Comparison of ENCODE assay signal across 9 cellular contexts in genomic region chr12:15220961-15221885, GRCh38. TPM values are rescaled to one million over a fixed set of nuclear protein-coding genes. Genes with fewer than 3 reads are reported as not detected.
A peak's percentile ranks its signal among the peaks of the same experiment; 100 is the strongest.
DNase-seq lines count a peak whose midpoint lies in the region; ATAC-seq and TF ChIP-seq lines count a peak whose summit lies in the region.
"Had no signal": no experiment of that assay in that cellular context is flagged by ENCODE, and none has a peak within 500 bp of the region (broad histone marks: within the 10 kb centered on the region; RNA-seq: fewer than 3 reads in every experiment).

Gene RERG, minus strand, starts transcription at chr12:15221417. Its CDS starts 3,928 bp downstream, at chr12:15217489.

- H3K27me3 Mint-ChIP-seq in activated naive CD4-positive, alpha-beta T cell treated with anti-CD3 and anti-CD28 coated beads, Interleukin-2, amount 10 ng/mL, durations not matched to agents 7 days and 5 days: peaks cover 19% of the 10 kb centered on the region

- H3K4me2 ChIP-seq in osteoblast (ENCODE audit: insufficient read depth, low read length): peak within 1 kb of the TSS; percentile 85

- ATAC-seq in GM19463 (IDR thresholded peaks at IDR 0.05; ENCODE audit: unreplicated experiment): peak; percentile 97
- ATAC-seq in HG03575 (IDR thresholded peaks at IDR 0.05; ENCODE audit: extremely low read depth, insufficient number of reproducible peaks, low FRiP score, unreplicated experiment): peak; percentile 68

- H4K20me1 ChIP-seq in osteoblast (ENCODE audit: insufficient read depth, low read length): no peaks in the 10 kb centered on the region

- no peaks in the 10 kb centered on the region for H3K36me3 ChIP-seq in osteoblast (ENCODE audit: insufficient read depth, low read length)

- CTCF ChIA-PET in activated naive CD4-positive, alpha-beta T cell treated with anti-CD3 and anti-CD28 coated beads, Interleukin-2, amount 10 ng/mL, durations not matched to agents 7 days and 5 days (lab: Charles Lee): interaction anchor here (0.6 to 3.4 kb wide), 42 partner anchors 10 to 537 kb away, joined by 3 to 18 read pairs (median 4); no protein-coding TSS in a partner anchor

- no peak within 1 kb of the TSS for H3K27ac ChIP-seq in osteoblast (ENCODE audit: low read depth, low read length)
- H3K27ac ChIP-seq: epithelial cell of prostate had no signal

- peak; percentile 89 for TF ChIP-seq CTCF in osteoblast (IDR thresholded peaks at IDR 0.05; ENCODE audit: extremely low read depth, low read depth, low read length)

- peak within 1 kb of the TSS; percentile 65 for H3K4me3 ChIP-seq in osteoblast (ENCODE audit: insufficient read depth, low read length)

- no peaks in the 10 kb centered on the region for H3K9me3 ChIP-seq in osteoblast (ENCODE audit: low read depth, low read length)

- no peaks in the 10 kb centered on the region for H3K36me3 Mint-ChIP-seq in activated naive CD4-positive, alpha-beta T cell treated with anti-CD3 and anti-CD28 coated beads, Interleukin-2, amount 10 ng/mL, durations not matched to agents 7 days and 5 days

- H3K27ac Mint-ChIP-seq in activated naive CD4-positive, alpha-beta T cell treated with anti-CD3 and anti-CD28 coated beads, Interleukin-2, amount 10 ng/mL, durations not matched to agents 7 days and 5 days: no peak within 1 kb of the TSS

- peaks cover 3% of the 10 kb centered on the region for H3K4me1 Mint-ChIP-seq in activated naive CD4-positive, alpha-beta T cell treated with anti-CD3 and anti-CD28 coated beads, Interleukin-2, amount 10 ng/mL, durations not matched to agents 7 days and 5 days

- H3K9me3 Mint-ChIP-seq in activated naive CD4-positive, alpha-beta T cell treated with anti-CD3 and anti-CD28 coated beads, Interleukin-2, amount 10 ng/mL, durations not matched to agents 7 days and 5 days: no peaks in the 10 kb centered on the region

- DNase-seq in COLO829 (ENCODE audit: low spot score): peak; percentile 49
- peak; percentile 82 for DNase-seq in RPMI8226
- DNase-seq in activated naive CD4-positive, alpha-beta T cell treated with anti-CD3 and anti-CD28 coated beads, Interleukin-2, amount 10 ng/mL, durations not matched to agents 7 days and 5 days: peak; percentile 78
- peak; percentile 68 for DNase-seq in glomerular visceral epithelial cell (ENCODE audit: extremely low spot score)
- peak; percentile 89 for DNase-seq in osteoblast (ENCODE audit: insufficient read length, low spot score, missing footprints)
- DNase-seq in superior temporal gyrus (ENCODE audit: extremely low spot score): peak; percentile 85

- H3K4me3 Mint-ChIP-seq in activated naive CD4-positive, alpha-beta T cell treated with anti-CD3 and anti-CD28 coated beads, Interleukin-2, amount 10 ng/mL, durations not matched to agents 7 days and 5 days: peak within 1 kb of the TSS; percentile 39

- H2AFZ ChIP-seq in osteoblast (ENCODE audit: low read length): peak within 1 kb of the TSS; percentile 88

- no peaks in the 10 kb centered on the region for H3K79me2 ChIP-seq in osteoblast (ENCODE audit: insufficient read depth, low read length)

- no peaks in the 10 kb centered on the region for H3K4me1 ChIP-seq in osteoblast (ENCODE audit: insufficient read depth, low read length)

- H3K27me3 ChIP-seq in osteoblast (ENCODE audit: insufficient read depth, low read length): peaks cover 29% of the 10 kb centered on the region

RNA-seq across cellular contexts. Expression of gene RERG, which starts in this region (rescaled TPM):
- total RNA-seq in osteoblast: 0.29 TPM in 1 of 2 replicates, not detected in the other

Comparison
In these comparisons a context has a peak if more than half of its experiments do, and no peak if none do; other contexts are left out.
1. Peak in DNase-seq, H3K4me3 ChIP-seq and H3K4me2 ChIP-seq in osteoblast; RNA of the gene not detected or under 1 TPM.